8 cellular contexts compared by ENCODE assay signal in genomic region chr1:216600730-216601426, GRCh38.
DNase-seq lines count a peak whose midpoint lies in the region; ATAC-seq and TF ChIP-seq lines count a peak whose summit lies in the region.

No MANE protein-coding gene starts in this region.

- peak; percentile 90 for ATAC-seq in GM18511 (IDR thresholded peaks at IDR 0.05; ENCODE audit: unreplicated experiment)
- ATAC-seq in HG02970 (IDR thresholded peaks at IDR 0.05; ENCODE audit: low FRiP score, unreplicated experiment): peak; percentile 76

- H3K27me3 Mint-ChIP-seq in activated naive CD8-positive, alpha-beta T cell treated with anti-CD3 and anti-CD28 coated beads for 36 hours: peaks cover 30% of the 10 kb centered on the region
- no peaks in the 10 kb centered on the region for H3K27me3 Mint-ChIP-seq in glutamatergic neuron (ENCODE audit: unreplicated experiment)
- no peaks in the 10 kb centered on the region for H3K27me3 Mint-ChIP-seq in neural crest cell (ENCODE audit: low read depth)
- peaks cover 0 to 3% of the 10 kb centered on the region in 2 donors for H3K27me3 Mint-ChIP-seq in CD8-positive, alpha-beta memory T cell

- DNase-seq in AG04450 (ENCODE audit: low read depth, low spot score) (peak; percentile 38), NCI-H2029 treated with DMSO at 0.1 percent for 48 hours (lab: John Stamatoyannopoulos, UW) (peak; percentile 22), glutamatergic neuron (peak; percentile 79), neural crest cell (ENCODE audit: low read depth, low spot score) (peak; percentile 67)
- DNase-seq in activated naive CD8-positive, alpha-beta T cell treated with anti-CD3 and anti-CD28 coated beads for 36 hours: peak; percentile 1
- DNase-seq in CD8-positive, alpha-beta memory T cell: no peak

- peak overlapping the region; percentile 66 for H3K4me3 ChIP-seq in AG04450 (ENCODE audit: low read depth, low read length)
- H3K4me3 ChIP-seq in CD8-positive, alpha-beta memory T cell (ENCODE audit: low read length): no peak overlapping the region

- H3K27me3 ChIP-seq in AG04450 (ENCODE audit: control insufficient read depth, insufficient read depth, low read length): no peaks in the 10 kb centered on the region
- no peaks in the 10 kb centered on the region for H3K27me3 ChIP-seq in CD8-positive, alpha-beta memory T cell (ENCODE audit: insufficient read depth, low read length, poor library complexity, severe bottlenecking)

- H3K27ac ChIP-seq in AG04450 (ENCODE audit: low read depth, low read length): peak overlapping the region; percentile 96
- H3K27ac ChIP-seq in CD8-positive, alpha-beta memory T cell (ENCODE audit: low read depth, low read length): no peak overlapping the region

- CTCF ChIA-PET in AG04450 (lab: Charles Lee): interaction anchor here (0.5 to 5.7 kb wide), 38 partner anchors 9 to 1999 kb away, joined by 3 to 26 read pairs (median 4); no protein-coding TSS in a partner anchor
- CTCF ChIA-PET in CD8-positive, alpha-beta memory T cell (lab: Charles Lee): interaction anchor here (1.2 kb wide), 1 partner anchor 9 kb away, joined by 4 read pairs; no protein-coding TSS in a partner anchor

- H3K9me3 ChIP-seq in AG04450 (ENCODE audit: control insufficient read depth, insufficient read depth, low read length): no peaks in the 10 kb centered on the region
- no peaks in the 10 kb centered on the region for H3K9me3 ChIP-seq in CD8-positive, alpha-beta memory T cell (ENCODE audit: low read length)

- H3K4me1 ChIP-seq in CD8-positive, alpha-beta memory T cell (ENCODE audit: insufficient read depth, low read length): no peaks in the 10 kb centered on the region

- no peaks in the 10 kb centered on the region for H3K36me3 Mint-ChIP-seq in activated naive CD8-positive, alpha-beta T cell treated with anti-CD3 and anti-CD28 coated beads for 36 hours
- no peaks in the 10 kb centered on the region for H3K36me3 Mint-ChIP-seq in glutamatergic neuron (ENCODE audit: unreplicated experiment)
- no peaks in the 10 kb centered on the region for H3K36me3 Mint-ChIP-seq in neural crest cell (ENCODE audit: low read depth)
- H3K36me3 Mint-ChIP-seq in CD8-positive, alpha-beta memory T cell: no peaks in the 10 kb centered on the region

- no peak overlapping the region for H3K4me3 Mint-ChIP-seq in activated naive CD8-positive, alpha-beta T cell treated with anti-CD3 and anti-CD28 coated beads for 36 hours
- H3K4me3 Mint-ChIP-seq in glutamatergic neuron (ENCODE audit: unreplicated experiment): peak overlapping the region; percentile 92
- H3K4me3 Mint-ChIP-seq in neural crest cell: peak overlapping the region; percentile 87
- H3K4me3 Mint-ChIP-seq in CD8-positive, alpha-beta memory T cell: peak overlapping the region in 1 of 7 donors; percentile 37

- POLR2A ChIA-PET in AG04450 (lab: Yijun Ruan, JAX): interaction anchor here (0.6 to 1.7 kb wide), 3 partner anchors 77 to 1060 kb away, joined by 3 to 5 read pairs (median 4); no protein-coding TSS in a partner anchor
- POLR2A ChIA-PET in CD8-positive, alpha-beta memory T cell (lab: Charles Lee): no interaction called here

- H3K27ac Mint-ChIP-seq in activated naive CD8-positive, alpha-beta T cell treated with anti-CD3 and anti-CD28 coated beads for 36 hours: no peak overlapping the region
- peak overlapping the region; percentile 75 for H3K27ac Mint-ChIP-seq in glutamatergic neuron (ENCODE audit: unreplicated experiment)
- peak overlapping the region; percentile 98 for H3K27ac Mint-ChIP-seq in neural crest cell (ENCODE audit: unreplicated experiment)
- H3K27ac Mint-ChIP-seq in CD8-positive, alpha-beta memory T cell: no peak overlapping the region

- peaks cover 3% of the 10 kb centered on the region for H3K4me1 Mint-ChIP-seq in activated naive CD8-positive, alpha-beta T cell treated with anti-CD3 and anti-CD28 coated beads for 36 hours
- H3K4me1 Mint-ChIP-seq in glutamatergic neuron (ENCODE audit: low read depth, unreplicated experiment) (peaks cover 27% of the 10 kb centered on the region), neural crest cell (peaks cover 32% of the 10 kb centered on the region)
- H3K4me1 Mint-ChIP-seq in CD8-positive, alpha-beta memory T cell: no peaks in the 10 kb centered on the region

- H3K9me3 Mint-ChIP-seq in activated naive CD8-positive, alpha-beta T cell treated with anti-CD3 and anti-CD28 coated beads for 36 hours: no peaks in the 10 kb centered on the region
- H3K9me3 Mint-ChIP-seq in glutamatergic neuron (ENCODE audit: unreplicated experiment): peaks cover 5% of the 10 kb centered on the region
- no peaks in the 10 kb centered on the region for H3K9me3 Mint-ChIP-seq in neural crest cell
- peaks cover 2 to 15% (median 5%) of the 10 kb centered on the region in 5 donors for H3K9me3 Mint-ChIP-seq in CD8-positive, alpha-beta memory T cell

- no peaks in the 10 kb centered on the region for H3K36me3 ChIP-seq in CD8-positive, alpha-beta memory T cell (ENCODE audit: insufficient read depth, low read length)

- peak; percentile 70 for TF ChIP-seq CTCF in AG04450 (IDR thresholded peaks at IDR 0.05; ENCODE audit: low read depth, low read length)
- TF ChIP-seq CTCF in glutamatergic neuron (IDR thresholded peaks at IDR 0.05; ENCODE audit: partially characterized antibody, unreplicated experiment): no peak
- TF ChIP-seq CTCF in neural crest cell (conservative IDR thresholded peaks at IDR 0.05): peak; percentile 69

Comparison
In these comparisons a context has a peak if more than half of its experiments do, and no peak if none do; other contexts are left out.
1. DNase-seq: peak in AG04450 (single experiment), NCI-H2029 treated with DMSO at 0.1 percent for 48 hours (single experiment), activated naive CD8-positive, alpha-beta T cell treated with anti-CD3 and anti-CD28 coated beads for 36 hours (single experiment), glutamatergic neuron (single experiment) and neural crest cell (single experiment); none in CD8-positive, alpha-beta memory T cell (0 of 5).
2. H3K27ac Mint-ChIP-seq: peak in glutamatergic neuron (single experiment) and neural crest cell (single experiment); none in activated naive CD8-positive, alpha-beta T cell treated with anti-CD3 and anti-CD28 coated beads for 36 hours (single experiment) and CD8-positive, alpha-beta memory T cell (0 of 8).